ENCODE assay signal across 8 cellular contexts in the genomic region with DNA sequence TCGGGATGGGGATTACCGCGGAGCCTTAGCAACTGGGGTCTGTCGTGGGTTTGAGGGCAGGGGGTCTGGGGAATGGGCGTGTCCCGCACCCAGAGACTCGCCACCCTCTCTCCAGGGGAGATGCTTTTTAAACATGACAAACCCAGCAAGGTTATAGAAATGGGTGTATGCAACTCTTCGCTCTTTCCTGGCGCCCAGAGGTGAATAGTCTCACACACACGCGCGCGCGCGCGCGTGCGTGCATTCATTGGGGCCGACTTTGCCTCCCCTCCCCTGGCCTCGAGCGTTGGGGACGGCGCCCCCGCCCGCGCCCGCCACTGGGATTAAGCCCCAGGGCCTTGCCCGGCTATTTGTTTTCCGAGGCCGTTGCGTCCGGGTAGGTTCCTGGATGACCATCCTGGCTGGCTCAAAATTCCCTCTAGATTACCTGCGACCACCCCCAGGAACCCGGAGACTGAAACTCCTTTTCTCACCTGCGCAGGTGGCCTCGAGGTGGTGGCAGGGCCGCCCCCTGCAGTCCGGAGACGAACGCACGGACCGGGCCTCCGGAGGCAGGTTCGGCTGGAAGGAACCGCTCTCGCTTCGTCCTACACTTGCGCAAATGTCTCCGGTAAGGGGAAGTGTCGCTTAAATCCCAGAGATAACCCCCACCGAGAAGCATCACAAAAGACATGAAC. TPM values are rescaled to one million over a fixed set of nuclear protein-coding genes. Genes with fewer than 3 reads are reported as not detected.
DNase-seq lines count a peak whose midpoint lies in the region; ATAC-seq and TF ChIP-seq lines count a peak whose summit lies in the region.

No MANE protein-coding gene starts in this region.

- H3K9ac ChIP-seq in neural cell (ENCODE audit: low read length), result peak overlapping the region; percentile 39

- H3K9me3 Mint-ChIP-seq in GM23338, result no peaks in the 10 kb centered on the region
- H3K9me3 Mint-ChIP-seq in activated CD8-positive, alpha-beta memory T cell treated with anti-CD3 and anti-CD28 coated beads, Interleukin-2, amount 10 ng/mL, durations not matched to agents 7 days and 5 days (ENCODE audit: low read depth), result no peaks in the 10 kb centered on the region

- H2AFZ ChIP-seq in GM23338 (peak overlapping the region; percentile 93), neural cell (ENCODE audit: low read depth, low read length) (peak overlapping the region; percentile 33)

- H3K4me2 ChIP-seq in GM23338 (peak overlapping the region; percentile 97), neural cell (ENCODE audit: low read length) (peak overlapping the region; percentile 35)

- H3F3A ChIP-seq in GM23338 (replicated peaks; ENCODE audit: low read depth) (peaks cover 5% of the 10 kb centered on the region), neural cell (ENCODE audit: insufficient read depth, low read length, poor library complexity, severe bottlenecking) (no peaks in the 10 kb centered on the region)

- peaks cover 20% of the 10 kb centered on the region for H3K4me1 ChIP-seq in GM23338 (ENCODE audit: insufficient read depth)

- H3K4me3 ChIP-seq in GM23338, result peak overlapping the region; percentile 89
- H3K4me3 ChIP-seq in neural cell (ENCODE audit: low read length), result peak overlapping the region; percentile 72

- DNase-seq in DMS79 (lab: John Stamatoyannopoulos, UW), result peak; percentile 40
- peak; percentile 87 for DNase-seq in GM23338 (ENCODE audit: low spot score)
- peak; percentile 16 for DNase-seq in NCI-H2029 treated with DMSO at 0.1 percent for 48 hours (lab: John Stamatoyannopoulos, UW)
- DNase-seq in activated CD8-positive, alpha-beta memory T cell treated with anti-CD3 and anti-CD28 coated beads, Interleukin-2, amount 10 ng/mL, durations not matched to agents 7 days and 5 days, result no peak
- DNase-seq in SHP77 (lab: John Stamatoyannopoulos, UW), result no peak

- H3K36me3 ChIP-seq in GM23338 (ENCODE audit: insufficient read depth), result no peaks in the 10 kb centered on the region
- no peaks in the 10 kb centered on the region for H3K36me3 ChIP-seq in neural cell (ENCODE audit: insufficient read depth, low read length)

- peak overlapping the region; percentile 79 for H3K4me3 Mint-ChIP-seq in GM23338
- peak overlapping the region; percentile 81 for H3K4me3 Mint-ChIP-seq in activated CD8-positive, alpha-beta memory T cell treated with anti-CD3 and anti-CD28 coated beads, Interleukin-2, amount 10 ng/mL, durations not matched to agents 7 days and 5 days

- H3K27me3 ChIP-seq in GM23338 (ENCODE audit: insufficient read depth), result no peaks in the 10 kb centered on the region
- peaks cover 38% of the 10 kb centered on the region for H3K27me3 ChIP-seq in neural cell (ENCODE audit: insufficient read depth, low read depth, low read length)

- H3K9me2 ChIP-seq in GM23338 (ENCODE audit: insufficient read depth) (no peaks in the 10 kb centered on the region), neural cell (ENCODE audit: insufficient read depth, low read length) (no peaks in the 10 kb centered on the region)

- peaks cover 6% of the 10 kb centered on the region; the same call in 2 of the 3 replicates for H3K36me3 Mint-ChIP-seq in GM23338 (ENCODE audit: low read depth)
- peaks cover 9% of the 10 kb centered on the region for H3K36me3 Mint-ChIP-seq in activated CD8-positive, alpha-beta memory T cell treated with anti-CD3 and anti-CD28 coated beads, Interleukin-2, amount 10 ng/mL, durations not matched to agents 7 days and 5 days

- CTCF ChIA-PET in activated CD8-positive, alpha-beta memory T cell treated with anti-CD3 and anti-CD28 coated beads, Interleukin-2, amount 10 ng/mL, durations not matched to agents 7 days and 5 days (lab: Charles Lee), result interaction anchor here (1.3 to 2.4 kb wide), 5 partner anchors 14 to 72 kb away, joined by 3 to 19 read pairs (median 7); a partner anchor contains a TSS

- H3K79me2 ChIP-seq in GM23338 (replicated peaks; ENCODE audit: insufficient read depth) (peaks cover 16% of the 10 kb centered on the region; the same call in 1 of the 2 replicates), neural cell (replicated peaks; ENCODE audit: insufficient read depth, low read length) (no peaks in the 10 kb centered on the region)

- TF ChIP-seq RAD21 in neural cell (conservative IDR thresholded peaks at IDR 0.05), result no peak

- H3K4me1 Mint-ChIP-seq in GM23338, result peaks cover 18% of the 10 kb centered on the region
- peaks cover 27% of the 10 kb centered on the region for H3K4me1 Mint-ChIP-seq in activated CD8-positive, alpha-beta memory T cell treated with anti-CD3 and anti-CD28 coated beads, Interleukin-2, amount 10 ng/mL, durations not matched to agents 7 days and 5 days

- H3K27ac Mint-ChIP-seq in GM23338, result no peak overlapping the region
- H3K27ac Mint-ChIP-seq in activated CD8-positive, alpha-beta memory T cell treated with anti-CD3 and anti-CD28 coated beads, Interleukin-2, amount 10 ng/mL, durations not matched to agents 7 days and 5 days, result no peak overlapping the region

- ATAC-seq in GM23338, result peak; percentile 60
- no peak for ATAC-seq in activated CD8-positive, alpha-beta memory T cell treated with anti-CD3 and anti-CD28 coated beads, Interleukin-2, amount 10 ng/mL, durations not matched to agents 7 days and 5 days
- ATAC-seq in esophagus mucosa, result peak; percentile 15
- ATAC-seq in GM18519 (IDR thresholded peaks at IDR 0.05; ENCODE audit: low FRiP score, unreplicated experiment), result no peak

- peak; percentile 42 to 56 for TF ChIP-seq CTCF in GM23338 (conservative IDR thresholded peaks at IDR 0.05; ENCODE audit: low read depth in 2 of 2)
- TF ChIP-seq CTCF in neural cell (IDR thresholded peaks at IDR 0.05; ENCODE audit: poor library complexity, severe bottlenecking), result no peak

- H3K27ac ChIP-seq in GM23338 (ENCODE audit: low read depth), result 0 out of 2 replicates have a peak overlapping the region, but pooled peaks have one; percentile 7
- H3K27ac ChIP-seq in neural cell (ENCODE audit: low read length), result no peak overlapping the region

- H4K20me1 ChIP-seq in GM23338 (replicated peaks; ENCODE audit: insufficient read depth) (no peaks in the 10 kb centered on the region), neural cell (ENCODE audit: insufficient read depth) (no peaks in the 10 kb centered on the region)

- H3K9me3 ChIP-seq in neural cell (ENCODE audit: low read length), result no peaks in the 10 kb centered on the region

- no peak for TF ChIP-seq EP300 in neural cell (conservative IDR thresholded peaks at IDR 0.05; ENCODE audit: poor library complexity, severe bottlenecking)

- no peaks in the 10 kb centered on the region for H3K27me3 Mint-ChIP-seq in GM23338 (ENCODE audit: insufficient read depth, low read depth, poor library complexity)
- H3K27me3 Mint-ChIP-seq in activated CD8-positive, alpha-beta memory T cell treated with anti-CD3 and anti-CD28 coated beads, Interleukin-2, amount 10 ng/mL, durations not matched to agents 7 days and 5 days, result no peaks in the 10 kb centered on the region

TF ChIP-seq in GM23338, 12 proteins besides CTCF, POLR2A, EP300 and RAD21 (continues in another document):
- TF ChIP-seq ZNF331 (CRISPR knock-in tag; IDR thresholded peaks at IDR 0.05; ENCODE audit: low read depth), result no peak

TF ChIP-seq in neural cell, 6 proteins besides CTCF, POLR2A, EP300 and RAD21:
- no peak for TF ChIP-seq MXI1 (conservative IDR thresholded peaks at IDR 0.05; ENCODE audit: poor library complexity, severe bottlenecking)
- TF ChIP-seq TAF1 (IDR thresholded peaks at IDR 0.05; ENCODE audit: low read depth), result no peak
- TF ChIP-seq POLR2AphosphoS5 (IDR thresholded peaks at IDR 0.05), result no peak
- TF ChIP-seq, protein P1, sequence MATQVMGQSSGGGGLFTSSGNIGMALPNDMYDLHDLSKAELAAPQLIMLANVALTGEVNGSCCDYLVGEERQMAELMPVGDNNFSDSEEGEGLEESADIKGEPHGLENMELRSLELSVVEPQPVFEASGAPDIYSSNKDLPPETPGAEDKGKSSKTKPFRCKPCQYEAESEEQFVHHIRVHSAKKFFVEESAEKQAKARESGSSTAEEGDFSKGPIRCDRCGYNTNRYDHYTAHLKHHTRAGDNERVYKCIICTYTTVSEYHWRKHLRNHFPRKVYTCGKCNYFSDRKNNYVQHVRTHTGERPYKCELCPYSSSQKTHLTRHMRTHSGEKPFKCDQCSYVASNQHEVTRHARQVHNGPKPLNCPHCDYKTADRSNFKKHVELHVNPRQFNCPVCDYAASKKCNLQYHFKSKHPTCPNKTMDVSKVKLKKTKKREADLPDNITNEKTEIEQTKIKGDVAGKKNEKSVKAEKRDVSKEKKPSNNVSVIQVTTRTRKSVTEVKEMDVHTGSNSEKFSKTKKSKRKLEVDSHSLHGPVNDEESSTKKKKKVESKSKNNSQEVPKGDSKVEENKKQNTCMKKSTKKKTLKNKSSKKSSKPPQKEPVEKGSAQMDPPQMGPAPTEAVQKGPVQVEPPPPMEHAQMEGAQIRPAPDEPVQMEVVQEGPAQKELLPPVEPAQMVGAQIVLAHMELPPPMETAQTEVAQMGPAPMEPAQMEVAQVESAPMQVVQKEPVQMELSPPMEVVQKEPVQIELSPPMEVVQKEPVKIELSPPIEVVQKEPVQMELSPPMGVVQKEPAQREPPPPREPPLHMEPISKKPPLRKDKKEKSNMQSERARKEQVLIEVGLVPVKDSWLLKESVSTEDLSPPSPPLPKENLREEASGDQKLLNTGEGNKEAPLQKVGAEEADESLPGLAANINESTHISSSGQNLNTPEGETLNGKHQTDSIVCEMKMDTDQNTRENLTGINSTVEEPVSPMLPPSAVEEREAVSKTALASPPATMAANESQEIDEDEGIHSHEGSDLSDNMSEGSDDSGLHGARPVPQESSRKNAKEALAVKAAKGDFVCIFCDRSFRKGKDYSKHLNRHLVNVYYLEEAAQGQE (IDR thresholded peaks at IDR 0.05; ENCODE audit: borderline replicate concordance), result no peak
- TF ChIP-seq EZH2 (IDR thresholded peaks at IDR 0.05; ENCODE audit: borderline replicate concordance, insufficient read depth, low read length, poor library complexity, severe bottlenecking), result no peak
- no peak for TF ChIP-seq SMC3 (conservative IDR thresholded peaks at IDR 0.05; ENCODE audit: poor library complexity)
TF ChIP-seq in neural cell: peak in this region for 0.

RNA-seq across cellular contexts. Expression of a gene that starts 0.8 kb away (rescaled TPM):
- 55.7 and 77.0 TPM in 2 replicates for total RNA-seq in GM23338 (2014; rRNA removed; shearing (Covaris generic))
- polyA plus RNA-seq in GM23338 (2016; fragmentation: Nextera tagmentation; extraction: Ambion mirVana) (37.2 and 39.4 TPM in 2 replicates), neural cell (2.9 and 4.0 TPM in 2 replicates)
- total RNA-seq in activated CD8-positive, alpha-beta memory T cell treated with anti-CD3 and anti-CD28 coated beads, Interleukin-2, amount 10 ng/mL, durations not matched to agents 7 days and 5 days, result 1 to 10 TPM; 3.6 to 6.4 TPM
- total RNA-seq in esophagus mucosa, result 1.4 TPM
- 1.5 and 1.7 TPM in 2 replicates for polyA minus RNA-seq in neural cell

Comparison
In these comparisons a context has a peak if more than half of its experiments do, and no peak if none do; other contexts are left out.
1. DNase-seq: peak in DMS79 (single experiment), GM23338 (single experiment) and NCI-H2029 treated with DMSO at 0.1 percent for 48 hours (single experiment); none in activated CD8-positive, alpha-beta memory T cell treated with anti-CD3 and anti-CD28 coated beads, Interleukin-2, amount 10 ng/mL, durations not matched to agents 7 days and 5 days (single experiment) and SHP77 (0 of 2).
2. ATAC-seq: peak in GM23338 (single experiment) and esophagus mucosa (single experiment); none in activated CD8-positive, alpha-beta memory T cell treated with anti-CD3 and anti-CD28 coated beads, Interleukin-2, amount 10 ng/mL, durations not matched to agents 7 days and 5 days (single experiment) and GM18519 (single experiment).